In genomic region chr21:32940079-32941014, GRCh38 we compare ENCODE assay signal across 8 cellular contexts.
DNase-seq lines count a peak whose midpoint lies in the region; ATAC-seq and TF ChIP-seq lines count a peak whose summit lies in the region.

No MANE protein-coding gene starts in this region.

- no peaks in the 10 kb centered on the region for H3K9me3 Mint-ChIP-seq in activated CD8-positive, alpha-beta T cell treated with anti-CD3 and anti-CD28 coated beads for 36 hours
- H3K9me3 Mint-ChIP-seq in osteocyte (ENCODE audit: unreplicated experiment): no peaks in the 10 kb centered on the region

- intact Hi-C loops in activated CD8-positive, alpha-beta T cell treated with anti-CD3 and anti-CD28 coated beads for 36 hours (cut with micrococcal nuclease): no loop called here

- H3K4me1 Mint-ChIP-seq in activated CD8-positive, alpha-beta T cell treated with anti-CD3 and anti-CD28 coated beads for 36 hours (ENCODE audit: low read depth): peaks cover 10% of the 10 kb centered on the region
- no peaks in the 10 kb centered on the region for H3K4me1 Mint-ChIP-seq in osteocyte (ENCODE audit: unreplicated experiment)

- TF ChIP-seq CTCF in GM13976 (IDR thresholded peaks at IDR 0.05; ENCODE audit: borderline replicate concordance, control extremely low read depth, extremely low read depth, insufficient read depth, missing control alignments) (peak; percentile 69), fibroblast of the aortic adventitia (IDR thresholded peaks at IDR 0.05; ENCODE audit: insufficient read depth, low read length) (peak; percentile 81), osteocyte (IDR thresholded peaks at IDR 0.05) (peak; percentile 81)
- peak; percentile 90 for TF ChIP-seq CTCF in activated CD8-positive, alpha-beta T cell treated with anti-CD3 and anti-CD28 coated beads for 36 hours (IDR thresholded peaks at IDR 0.05)

- H3K27ac Mint-ChIP-seq in activated CD8-positive, alpha-beta T cell treated with anti-CD3 and anti-CD28 coated beads for 36 hours: no peak overlapping the region
- no peak overlapping the region for H3K27ac Mint-ChIP-seq in osteocyte (ENCODE audit: unreplicated experiment)

- H3K4me3 ChIP-seq in fibroblast of the aortic adventitia (ENCODE audit: low read depth, low read length): no peak overlapping the region

- peak; percentile 51 for ATAC-seq in activated CD8-positive, alpha-beta T cell treated with anti-CD3 and anti-CD28 coated beads for 36 hours
- ATAC-seq in GM21529 (IDR thresholded peaks at IDR 0.05; ENCODE audit: unreplicated experiment) (no peak), GM18867 (IDR thresholded peaks at IDR 0.05; ENCODE audit: unreplicated experiment) (no peak)

- no peaks in the 10 kb centered on the region for H3K36me3 Mint-ChIP-seq in activated CD8-positive, alpha-beta T cell treated with anti-CD3 and anti-CD28 coated beads for 36 hours (ENCODE audit: low read depth)
- no peaks in the 10 kb centered on the region for H3K36me3 Mint-ChIP-seq in osteocyte (ENCODE audit: unreplicated experiment)

- H3K4me3 Mint-ChIP-seq in activated CD8-positive, alpha-beta T cell treated with anti-CD3 and anti-CD28 coated beads for 36 hours: no peak overlapping the region
- H3K4me3 Mint-ChIP-seq in osteocyte (ENCODE audit: unreplicated experiment): no peak overlapping the region

- POLR2A ChIA-PET in activated CD8-positive, alpha-beta T cell treated with anti-CD3 and anti-CD28 coated beads for 36 hours (lab: Charles Lee): interaction anchor here (0.6 to 1.4 kb wide), 2 partner anchors 169 to 294 kb away, joined by 3 to 4 read pairs; partner anchors contain the start of gene PAXBP1

- in situ Hi-C loops in GM13976 (cut with MboI; ENCODE audit: low sequenced_read_pairs, unreplicated experiment): no loop called here

- no peaks in the 10 kb centered on the region for H3K27me3 Mint-ChIP-seq in activated CD8-positive, alpha-beta T cell treated with anti-CD3 and anti-CD28 coated beads for 36 hours
- H3K27me3 Mint-ChIP-seq in osteocyte (ENCODE audit: unreplicated experiment): peaks cover 8% of the 10 kb centered on the region

- CTCF ChIA-PET in activated CD8-positive, alpha-beta T cell treated with anti-CD3 and anti-CD28 coated beads for 36 hours (lab: Charles Lee): interaction anchor here (0.6 to 3.5 kb wide), 68 partner anchors 9 to 666 kb away, joined by 3 to 45 read pairs (median 4); partner anchors contain the start of gene IL10RB

- DNase-seq in Ammon's horn (ENCODE audit: low spot score) (peak; percentile 70), GM13976 (ENCODE audit: low spot score) (peak; percentile 40), NCI-H345 treated with DMSO at 0.1 percent for 48 hours (lab: John Stamatoyannopoulos, UW; ENCODE audit: unreplicated experiment) (peak; percentile 34), fibroblast of the aortic adventitia (ENCODE audit: low read depth) (peak; percentile 56), osteocyte (ENCODE audit: extremely low spot score, unreplicated experiment) (no peak)
- peak; percentile 52 for DNase-seq in activated CD8-positive, alpha-beta T cell treated with anti-CD3 and anti-CD28 coated beads for 36 hours
